ENCODE assay signal across 24 cellular contexts in genomic region chr13:101190976-101191375, GRCh38.
"Had no signal": no experiment of that assay in that cellular context is flagged by ENCODE, and none has a peak within 500 bp of the region (broad histone marks: within the 10 kb centered on the region; RNA-seq: fewer than 3 reads in every experiment).

No MANE protein-coding gene starts in this region.

- DNase-seq: dermis blood vessel endothelial cell; dorsolateral prefrontal cortex; effector CD4-positive, alpha-beta T cell; effector memory CD4-positive, alpha-beta T cell; foreskin melanocyte; gastrocnemius medialis; glutamatergic neuron; head of caudate nucleus; heart right ventricle; hippocampal formation; left cardiac atrium; left lung; left ventricle myocardium superior; lower lobe of right lung; mesenchymal stem cell; mucosa of descending colon; naive B cell; naive thymus-derived CD8-positive, alpha-beta T cell had no signal

- H3K36me3 ChIP-seq: esophagus muscularis mucosa, gastrocnemius medialis, left lung, lower lobe of right lung had no signal

- ATAC-seq: gastrocnemius medialis; left lung; left ventricle myocardium superior; lower lobe of right lung; mucosa of descending colon; naive thymus-derived CD8-positive, alpha-beta T cell had no signal

- H3K4me1 Mint-ChIP-seq: mesothelial cell of epicardium; naive B cell; naive thymus-derived CD8-positive, alpha-beta T cell had no signal

- H3K4me3 Mint-ChIP-seq: mesothelial cell of epicardium; naive B cell; naive thymus-derived CD8-positive, alpha-beta T cell had no signal

- H3K9me3 Mint-ChIP-seq: mesothelial cell of epicardium; naive thymus-derived CD8-positive, alpha-beta T cell had no signal

- H3K27me3 Mint-ChIP-seq: naive B cell had no signal

- H3K27ac ChIP-seq: coronary artery, dorsolateral prefrontal cortex, esophagus muscularis mucosa, gastrocnemius medialis, heart right ventricle, left lung, lower lobe of right lung had no signal

- H3K36me3 Mint-ChIP-seq: mesothelial cell of epicardium; naive B cell; naive thymus-derived CD8-positive, alpha-beta T cell had no signal

- H3K27ac Mint-ChIP-seq: mesothelial cell of epicardium; naive B cell; naive thymus-derived CD8-positive, alpha-beta T cell had no signal

- FAIRE-seq: colon, endothelial cell of umbilical vein, keratinocyte had no signal

- H3K9me3 ChIP-seq: esophagus muscularis mucosa, gastrocnemius medialis, left lung, lower lobe of right lung, mucosa of descending colon had no signal

- H3K27me3 ChIP-seq: dorsolateral prefrontal cortex, esophagus muscularis mucosa, gastrocnemius medialis, heart right ventricle, left lung had no signal

- H3K4me3 ChIP-seq: coronary artery, dorsolateral prefrontal cortex, esophagus muscularis mucosa, gastrocnemius medialis, heart right ventricle, left lung, lower lobe of right lung, mucosa of descending colon had no signal

- H3K4me1 ChIP-seq: esophagus muscularis mucosa, gastrocnemius medialis, heart right ventricle, left lung, lower lobe of right lung had no signal
